ENCODE assay signal across 31 cellular contexts in genomic region chr5:124178050-124178449, GRCh38.
DNase-seq lines count a peak whose midpoint lies in the region; ATAC-seq and TF ChIP-seq lines count a peak whose summit lies in the region.
"Had no signal": no experiment of that assay in that cellular context is flagged by ENCODE, and none has a peak within 500 bp of the region (broad histone marks: within the 10 kb centered on the region; RNA-seq: fewer than 3 reads in every experiment).

No MANE protein-coding gene starts in this region.

- H3K4me3 Mint-ChIP-seq in GM23338 (no peak overlapping the region), HFFc6 (no peak overlapping the region)
- no peak overlapping the region for H3K4me3 Mint-ChIP-seq in activated CD8-positive, alpha-beta memory T cell treated with anti-CD3 and anti-CD28 coated beads, Interleukin-2, amount 10 ng/mL, durations not matched to agents 7 days and 5 days
- H3K4me3 Mint-ChIP-seq: B cell; CD14-positive monocyte; CD4-positive, alpha-beta memory T cell; CD4-positive, alpha-beta T cell; CD8-positive, alpha-beta memory T cell; CD8-positive, alpha-beta T cell had no signal

- H3K27ac ChIP-seq in GM23338 (ENCODE audit: low read depth) (no peak overlapping the region), HEK293 (ENCODE audit: extremely low read depth, low read depth, low read length) (no peak overlapping the region)
- H3K27ac ChIP-seq: 22Rv1; A549; BLaER1; BLaER1 treated with 17β-estradiol and CSF1 and Interleukin-3, amounts not matched to agents 10 nM and 100 nM; C4-2B had no signal

- CTCF ChIA-PET in HEK293 (lab: Yijun Ruan, JAX), result interaction anchor here (0.7 kb wide), 1 partner anchor 156 kb away, joined by 3 read pairs; no protein-coding TSS in a partner anchor
- CTCF ChIA-PET in activated CD8-positive, alpha-beta memory T cell treated with anti-CD3 and anti-CD28 coated beads, Interleukin-2, amount 10 ng/mL, durations not matched to agents 7 days and 5 days (lab: Charles Lee), result no interaction called here

- DNase-seq in GM23338 (ENCODE audit: low spot score) (no peak), HFFc6 (no peak)
- no peak for DNase-seq in activated CD8-positive, alpha-beta memory T cell treated with anti-CD3 and anti-CD28 coated beads, Interleukin-2, amount 10 ng/mL, durations not matched to agents 7 days and 5 days
- DNase-seq: 8988T; ACHN; AML-193; BE2C; C1 segment of cervical spinal cord; Caco-2; Calu3; CD4-positive, alpha-beta memory T cell; CD4-positive, alpha-beta T cell; CD4-positive, CD25-positive, alpha-beta regulatory T cell; CD8-positive, alpha-beta memory T cell; CD8-positive, alpha-beta T cell; COR-L47; DMS 273 treated with DMSO at 0.1 percent for 48 hours; DMS153; DMS53; DMS79; DMS79 treated with DMSO at 0.1 percent for 48 hours; DND-41; EL had no signal

- H3K4me1 Mint-ChIP-seq in GM23338 (no peaks in the 10 kb centered on the region), HFFc6 (ENCODE audit: low read depth) (no peaks in the 10 kb centered on the region)
- no peaks in the 10 kb centered on the region for H3K4me1 Mint-ChIP-seq in activated CD8-positive, alpha-beta memory T cell treated with anti-CD3 and anti-CD28 coated beads, Interleukin-2, amount 10 ng/mL, durations not matched to agents 7 days and 5 days
- H3K4me1 Mint-ChIP-seq: CD14-positive monocyte; CD4-positive, alpha-beta memory T cell; CD4-positive, CD25-positive, alpha-beta regulatory T cell; CD8-positive, alpha-beta memory T cell had no signal

- TF ChIP-seq CTCF in GM23338 (conservative IDR thresholded peaks at IDR 0.05; ENCODE audit: low read depth in 2 of 2) (no peak), HEK293 (tag by site-specific recombination; IDR thresholded peaks at IDR 0.05) (no peak), HFFc6 (IDR thresholded peaks at IDR 0.05) (no peak)

- no peak overlapping the region for H2AFZ ChIP-seq in GM23338

- no peaks in the 10 kb centered on the region for H3K36me3 ChIP-seq in GM23338 (ENCODE audit: insufficient read depth)
- no peaks in the 10 kb centered on the region for H3K36me3 ChIP-seq in HEK293 (ENCODE audit: control insufficient read depth in 2 of 2, insufficient read depth in 1 of 2, low read length in 2 of 2)
- H3K36me3 ChIP-seq: BE2C; BLaER1; BLaER1 treated with 17β-estradiol and CSF1 and Interleukin-3, amounts not matched to agents 10 nM and 100 nM had no signal

- no peaks in the 10 kb centered on the region for H3K79me2 ChIP-seq in GM23338 (replicated peaks; ENCODE audit: insufficient read depth)

- no peaks in the 10 kb centered on the region; the same call in 1 of the 2 replicates for H3K9me3 ChIP-seq in HEK293 (ENCODE audit: control insufficient read depth, insufficient read depth, low read depth, low read length)
- H3K9me3 ChIP-seq: A549, BE2C had no signal

- no peaks in the 10 kb centered on the region for H4K20me1 ChIP-seq in GM23338 (replicated peaks; ENCODE audit: insufficient read depth)
- H4K20me1 ChIP-seq: BLaER1; BLaER1 treated with 17β-estradiol and CSF1 and Interleukin-3, amounts not matched to agents 10 nM and 100 nM had no signal

- no peaks in the 10 kb centered on the region for H3F3A ChIP-seq in GM23338 (replicated peaks; ENCODE audit: low read depth)

- H3K27me3 Mint-ChIP-seq in GM23338 (ENCODE audit: insufficient read depth, low read depth, poor library complexity) (no peaks in the 10 kb centered on the region), HFFc6 (ENCODE audit: insufficient read depth) (no peaks in the 10 kb centered on the region)
- no peaks in the 10 kb centered on the region for H3K27me3 Mint-ChIP-seq in activated CD8-positive, alpha-beta memory T cell treated with anti-CD3 and anti-CD28 coated beads, Interleukin-2, amount 10 ng/mL, durations not matched to agents 7 days and 5 days
- H3K27me3 Mint-ChIP-seq: B cell; CD4-positive, alpha-beta memory T cell; CD4-positive, alpha-beta T cell; CD4-positive, CD25-positive, alpha-beta regulatory T cell; CD8-positive, alpha-beta memory T cell had no signal

- H3K4me2 ChIP-seq in GM23338, result 0 out of 2 replicates have a peak overlapping the region, but pooled peaks have one; percentile 12
- H3K4me2 ChIP-seq: A549; BLaER1; BLaER1 treated with 17β-estradiol and CSF1 and Interleukin-3, amounts not matched to agents 10 nM and 100 nM had no signal

- H3K27me3 ChIP-seq in GM23338 (ENCODE audit: insufficient read depth), result no peaks in the 10 kb centered on the region
- H3K27me3 ChIP-seq: BE2C; BLaER1; BLaER1 treated with 17β-estradiol and CSF1 and Interleukin-3, amounts not matched to agents 10 nM and 100 nM had no signal

- H3K9me3 Mint-ChIP-seq in GM23338 (peaks cover 29% of the 10 kb centered on the region), HFFc6 (no peaks in the 10 kb centered on the region; the same call in 1 of the 2 replicates)
- H3K9me3 Mint-ChIP-seq in activated CD8-positive, alpha-beta memory T cell treated with anti-CD3 and anti-CD28 coated beads, Interleukin-2, amount 10 ng/mL, durations not matched to agents 7 days and 5 days (ENCODE audit: low read depth), result peaks cover 4% of the 10 kb centered on the region

- POLR2A ChIA-PET in HEK293 (lab: Yijun Ruan, JAX), result no interaction called here

- H3K27ac Mint-ChIP-seq in GM23338, result no peak overlapping the region
- H3K27ac Mint-ChIP-seq in HFFc6, result no peak overlapping the region
- no peak overlapping the region for H3K27ac Mint-ChIP-seq in activated CD8-positive, alpha-beta memory T cell treated with anti-CD3 and anti-CD28 coated beads, Interleukin-2, amount 10 ng/mL, durations not matched to agents 7 days and 5 days
- H3K27ac Mint-ChIP-seq: B cell; CD14-positive monocyte; CD4-positive, alpha-beta memory T cell; CD4-positive, alpha-beta T cell; CD4-positive, CD25-positive, alpha-beta regulatory T cell; CD8-positive, alpha-beta memory T cell; CD8-positive, alpha-beta T cell had no signal

- no peaks in the 10 kb centered on the region; the same call in 1 of the 2 replicates for H3K9me2 ChIP-seq in GM23338 (ENCODE audit: insufficient read depth)

- H3K4me1 ChIP-seq in GM23338 (ENCODE audit: insufficient read depth) (peaks cover 9% of the 10 kb centered on the region; the same call in 1 of the 2 replicates), HEK293 (ENCODE audit: control insufficient read depth, insufficient read depth, low read length) (0 out of 2 replicates have a peak, but pooled peaks cover 4% of the 10 kb centered on the region)
- H3K4me1 ChIP-seq: A549, BE2C, Caco-2 had no signal

- H3K4me3 ChIP-seq in GM23338 (no peak overlapping the region), HEK293 (ENCODE audit: low read depth, low read length) (no peak overlapping the region)
- H3K4me3 ChIP-seq: A549; BLaER1; BLaER1 treated with 17β-estradiol and CSF1 and Interleukin-3, amounts not matched to agents 10 nM and 100 nM had no signal

- no peak for ATAC-seq in GM23338
- ATAC-seq in activated CD8-positive, alpha-beta memory T cell treated with anti-CD3 and anti-CD28 coated beads, Interleukin-2, amount 10 ng/mL, durations not matched to agents 7 days and 5 days, result no peak
- ATAC-seq: A549; CD8-positive, alpha-beta T cell had no signal

- peaks cover 34% of the 10 kb centered on the region for H3K36me3 Mint-ChIP-seq in GM23338 (ENCODE audit: low read depth)
- H3K36me3 Mint-ChIP-seq in HFFc6 (ENCODE audit: low read depth), result no peaks in the 10 kb centered on the region
- no peaks in the 10 kb centered on the region for H3K36me3 Mint-ChIP-seq in activated CD8-positive, alpha-beta memory T cell treated with anti-CD3 and anti-CD28 coated beads, Interleukin-2, amount 10 ng/mL, durations not matched to agents 7 days and 5 days
- H3K36me3 Mint-ChIP-seq: CD14-positive monocyte; CD4-positive, alpha-beta memory T cell; CD4-positive, CD25-positive, alpha-beta regulatory T cell; CD8-positive, alpha-beta memory T cell; CD8-positive, alpha-beta T cell had no signal

TF ChIP-seq in HEK293, 187 proteins besides CTCF, POLR2A, EP300 and RAD21:
- peak; percentile 100 for TF ChIP-seq ZNF530 (tag by site-specific recombination; IDR thresholded peaks at IDR 0.05; ENCODE audit: low read depth)
- 0 out of 2 replicates have a peak, but pooled peaks have one; percentile 7 for TF ChIP-seq ZNF214 (tag by site-specific recombination; IDR thresholded peaks at IDR 0.05; ENCODE audit: borderline replicate concordance)
- TF ChIP-seq ZNF175 (tag by site-specific recombination; IDR thresholded peaks at IDR 0.05), result no peak
